Comparison of ENCODE assay signal across 8 cellular contexts in the genomic region with DNA sequence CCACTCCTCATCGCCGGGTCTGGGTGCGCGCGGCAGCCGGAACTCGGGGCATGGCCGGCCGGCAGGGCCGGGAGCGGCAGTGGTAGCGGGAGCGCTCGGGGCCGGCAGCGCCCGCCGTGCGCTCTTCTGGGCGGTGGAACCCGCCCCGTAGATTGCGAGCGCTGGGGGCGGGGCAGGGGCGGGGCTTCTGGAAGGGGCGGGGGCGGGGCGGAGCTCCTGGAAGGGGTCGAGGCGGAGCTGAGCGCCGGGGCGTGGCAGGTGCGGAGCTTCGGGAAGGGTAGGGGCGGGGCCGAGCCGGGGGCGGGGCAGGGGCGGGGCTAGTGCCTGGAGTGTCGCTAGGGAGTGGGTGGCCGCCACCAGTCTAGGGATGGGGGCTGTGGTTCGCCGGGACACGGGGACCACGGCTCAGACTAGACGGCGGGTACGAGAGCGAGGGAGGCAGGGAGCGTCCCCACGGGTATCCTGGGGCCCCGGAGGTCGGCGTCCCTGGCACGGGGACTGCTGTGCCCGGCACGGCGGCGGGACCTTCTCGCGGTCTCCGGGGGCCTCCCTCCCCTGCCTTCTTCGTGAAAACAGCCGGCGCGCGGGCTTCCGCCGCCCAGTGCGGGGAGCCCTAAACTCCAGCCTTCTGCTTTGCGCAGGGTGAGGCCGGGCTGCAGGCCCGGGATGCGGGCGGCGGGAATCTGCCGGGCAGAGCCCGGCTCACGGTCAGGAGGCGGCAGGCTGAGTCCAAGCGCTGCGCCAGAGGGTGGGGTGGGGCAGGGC. TPM values are rescaled to one million over a fixed set of nuclear protein-coding genes. Genes with fewer than 3 reads are reported as not detected.
DNase-seq lines count a peak whose midpoint lies in the region; ATAC-seq and TF ChIP-seq lines count a peak whose summit lies in the region.

A gene (minus strand): TSS at position 128 of the 765 bp plus-strand sequence. CDS start 117 bp downstream, at position 11.

- H3K4me1 ChIP-seq in osteoblast (ENCODE audit: insufficient read depth, low read length) = peaks cover 4% of the 10 kb centered on the region

- H3K4me3 Mint-ChIP-seq in IgD-negative memory B cell = peak within 1 kb of the TSS; percentile 81 to 93 (median 86)

- DNase-seq in DMS79 treated with DMSO at 0.1 percent for 48 hours (lab: John Stamatoyannopoulos, UW) (peak; percentile 39), glomerular visceral epithelial cell (ENCODE audit: extremely low spot score) (peak; percentile 96), osteoblast (ENCODE audit: insufficient read length, low spot score, missing footprints) (peak; percentile 100), superior temporal gyrus (ENCODE audit: extremely low spot score) (peak; percentile 81)
- peak; percentile 89 for DNase-seq in activated naive CD4-positive, alpha-beta T cell treated with anti-CD3 and anti-CD28 coated beads, Interleukin-2, amount 50 U/mL, for 16 hours

- no peak for TF ChIP-seq CTCF in osteoblast (IDR thresholded peaks at IDR 0.05; ENCODE audit: extremely low read depth, low read depth, low read length)

- H3K27me3 Mint-ChIP-seq in IgD-negative memory B cell = peaks cover 32% of the 10 kb centered on the region

- no peaks in the 10 kb centered on the region for H3K9me3 Mint-ChIP-seq in IgD-negative memory B cell

- H3K36me3 ChIP-seq in osteoblast (ENCODE audit: insufficient read depth, low read length) = no peaks in the 10 kb centered on the region

- H3K4me3 ChIP-seq in osteoblast (ENCODE audit: insufficient read depth, low read length) = peak within 1 kb of the TSS; percentile 78

- no peaks in the 10 kb centered on the region for H3K9me3 ChIP-seq in osteoblast (ENCODE audit: low read depth, low read length)

- H3K79me2 ChIP-seq in osteoblast (ENCODE audit: insufficient read depth, low read length) = no peaks in the 10 kb centered on the region

- no peaks in the 10 kb centered on the region for H3K36me3 Mint-ChIP-seq in IgD-negative memory B cell

- H3K4me1 Mint-ChIP-seq in IgD-negative memory B cell = peaks cover 3 to 9% (median 8%) of the 10 kb centered on the region in 3 donors

- H3K27me3 ChIP-seq in osteoblast (ENCODE audit: insufficient read depth, low read length) = peaks cover 26% of the 10 kb centered on the region

- peaks cover 6% of the 10 kb centered on the region for H4K20me1 ChIP-seq in osteoblast (ENCODE audit: insufficient read depth, low read length)

- ATAC-seq in GM21576 (IDR thresholded peaks at IDR 0.05; ENCODE audit: unreplicated experiment) (peak; percentile 80), SK-N-SH treated with all-trans-retinoic acid at 6 μM for 48 hours (peak; percentile 93)

- H2AFZ ChIP-seq in osteoblast (ENCODE audit: low read length) = peak within 1 kb of the TSS; percentile 81

- H3K4me2 ChIP-seq in osteoblast (ENCODE audit: insufficient read depth, low read length) = peak within 1 kb of the TSS; percentile 84

- H3K27ac ChIP-seq in osteoblast (ENCODE audit: low read depth, low read length) = no peak within 1 kb of the TSS

- peak within 1 kb of the TSS in 1 of 3 donors; percentile 91 for H3K27ac Mint-ChIP-seq in IgD-negative memory B cell

TF ChIP-seq in SK-N-SH treated with all-trans-retinoic acid at 6 μM for 48 hours, 23 proteins besides CTCF, POLR2A, EP300 and RAD21:
- TF ChIP-seq, protein P1, sequence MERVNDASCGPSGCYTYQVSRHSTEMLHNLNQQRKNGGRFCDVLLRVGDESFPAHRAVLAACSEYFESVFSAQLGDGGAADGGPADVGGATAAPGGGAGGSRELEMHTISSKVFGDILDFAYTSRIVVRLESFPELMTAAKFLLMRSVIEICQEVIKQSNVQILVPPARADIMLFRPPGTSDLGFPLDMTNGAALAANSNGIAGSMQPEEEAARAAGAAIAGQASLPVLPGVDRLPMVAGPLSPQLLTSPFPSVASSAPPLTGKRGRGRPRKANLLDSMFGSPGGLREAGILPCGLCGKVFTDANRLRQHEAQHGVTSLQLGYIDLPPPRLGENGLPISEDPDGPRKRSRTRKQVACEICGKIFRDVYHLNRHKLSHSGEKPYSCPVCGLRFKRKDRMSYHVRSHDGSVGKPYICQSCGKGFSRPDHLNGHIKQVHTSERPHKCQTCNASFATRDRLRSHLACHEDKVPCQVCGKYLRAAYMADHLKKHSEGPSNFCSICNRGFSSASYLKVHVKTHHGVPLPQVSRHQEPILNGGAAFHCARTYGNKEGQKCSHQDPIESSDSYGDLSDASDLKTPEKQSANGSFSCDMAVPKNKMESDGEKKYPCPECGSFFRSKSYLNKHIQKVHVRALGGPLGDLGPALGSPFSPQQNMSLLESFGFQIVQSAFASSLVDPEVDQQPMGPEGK (CRISPR knock-in tag; IDR thresholded peaks at IDR 0.05; ENCODE audit: borderline replicate concordance) = no peak
- TF ChIP-seq ARNTL (CRISPR knock-in tag; IDR thresholded peaks at IDR 0.05; ENCODE audit: borderline replicate concordance, low read depth) (no peak), ISL1 (CRISPR knock-in tag; IDR thresholded peaks at IDR 0.05) (no peak), BACH2 (CRISPR knock-in tag; IDR thresholded peaks at IDR 0.05; ENCODE audit: borderline replicate concordance) (no peak), TOX (CRISPR knock-in tag; IDR thresholded peaks at IDR 0.05; ENCODE audit: borderline replicate concordance) (no peak), ZNF70 (CRISPR knock-in tag; IDR thresholded peaks at IDR 0.05) (no peak), GLIS3 (CRISPR knock-in tag; IDR thresholded peaks at IDR 0.05) (no peak), RARB (CRISPR knock-in tag; IDR thresholded peaks at IDR 0.05) (no peak), OSR1 (CRISPR knock-in tag; IDR thresholded peaks at IDR 0.05) (no peak), SNAI2 (CRISPR knock-in tag; IDR thresholded peaks at IDR 0.05) (no peak), TCF4 (CRISPR knock-in tag; IDR thresholded peaks at IDR 0.05; ENCODE audit: borderline replicate concordance) (no peak), ZFP30 (CRISPR knock-in tag; IDR thresholded peaks at IDR 0.05) (no peak), PPARA (CRISPR knock-in tag; IDR thresholded peaks at IDR 0.05; ENCODE audit: borderline replicate concordance) (no peak)
- TF ChIP-seq, protein P2, sequence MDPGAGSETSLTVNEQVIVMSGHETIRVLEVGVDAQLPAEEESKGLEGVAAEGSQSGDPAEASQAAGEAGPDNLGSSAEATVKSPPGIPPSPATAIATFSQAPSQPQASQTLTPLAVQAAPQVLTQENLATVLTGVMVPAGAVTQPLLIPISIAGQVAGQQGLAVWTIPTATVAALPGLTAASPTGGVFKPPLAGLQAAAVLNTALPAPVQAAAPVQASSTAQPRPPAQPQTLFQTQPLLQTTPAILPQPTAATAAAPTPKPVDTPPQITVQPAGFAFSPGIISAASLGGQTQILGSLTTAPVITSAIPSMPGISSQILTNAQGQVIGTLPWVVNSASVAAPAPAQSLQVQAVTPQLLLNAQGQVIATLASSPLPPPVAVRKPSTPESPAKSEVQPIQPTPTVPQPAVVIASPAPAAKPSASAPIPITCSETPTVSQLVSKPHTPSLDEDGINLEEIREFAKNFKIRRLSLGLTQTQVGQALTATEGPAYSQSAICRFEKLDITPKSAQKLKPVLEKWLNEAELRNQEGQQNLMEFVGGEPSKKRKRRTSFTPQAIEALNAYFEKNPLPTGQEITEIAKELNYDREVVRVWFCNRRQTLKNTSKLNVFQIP (CRISPR knock-in tag; IDR thresholded peaks at IDR 0.05; ENCODE audit: borderline replicate concordance, low read depth) = no peak
- TF ChIP-seq, protein P3, sequence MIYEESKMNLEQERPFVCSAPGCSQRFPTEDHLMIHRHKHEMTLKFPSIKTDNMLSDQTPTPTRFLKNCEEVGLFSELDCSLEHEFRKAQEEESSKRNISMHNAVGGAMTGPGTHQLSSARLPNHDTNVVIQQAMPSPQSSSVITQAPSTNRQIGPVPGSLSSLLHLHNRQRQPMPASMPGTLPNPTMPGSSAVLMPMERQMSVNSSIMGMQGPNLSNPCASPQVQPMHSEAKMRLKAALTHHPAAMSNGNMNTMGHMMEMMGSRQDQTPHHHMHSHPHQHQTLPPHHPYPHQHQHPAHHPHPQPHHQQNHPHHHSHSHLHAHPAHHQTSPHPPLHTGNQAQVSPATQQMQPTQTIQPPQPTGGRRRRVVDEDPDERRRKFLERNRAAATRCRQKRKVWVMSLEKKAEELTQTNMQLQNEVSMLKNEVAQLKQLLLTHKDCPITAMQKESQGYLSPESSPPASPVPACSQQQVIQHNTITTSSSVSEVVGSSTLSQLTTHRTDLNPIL (CRISPR knock-in tag; IDR thresholded peaks at IDR 0.05; ENCODE audit: low read depth) = no peak
- TF ChIP-seq, protein P4, sequence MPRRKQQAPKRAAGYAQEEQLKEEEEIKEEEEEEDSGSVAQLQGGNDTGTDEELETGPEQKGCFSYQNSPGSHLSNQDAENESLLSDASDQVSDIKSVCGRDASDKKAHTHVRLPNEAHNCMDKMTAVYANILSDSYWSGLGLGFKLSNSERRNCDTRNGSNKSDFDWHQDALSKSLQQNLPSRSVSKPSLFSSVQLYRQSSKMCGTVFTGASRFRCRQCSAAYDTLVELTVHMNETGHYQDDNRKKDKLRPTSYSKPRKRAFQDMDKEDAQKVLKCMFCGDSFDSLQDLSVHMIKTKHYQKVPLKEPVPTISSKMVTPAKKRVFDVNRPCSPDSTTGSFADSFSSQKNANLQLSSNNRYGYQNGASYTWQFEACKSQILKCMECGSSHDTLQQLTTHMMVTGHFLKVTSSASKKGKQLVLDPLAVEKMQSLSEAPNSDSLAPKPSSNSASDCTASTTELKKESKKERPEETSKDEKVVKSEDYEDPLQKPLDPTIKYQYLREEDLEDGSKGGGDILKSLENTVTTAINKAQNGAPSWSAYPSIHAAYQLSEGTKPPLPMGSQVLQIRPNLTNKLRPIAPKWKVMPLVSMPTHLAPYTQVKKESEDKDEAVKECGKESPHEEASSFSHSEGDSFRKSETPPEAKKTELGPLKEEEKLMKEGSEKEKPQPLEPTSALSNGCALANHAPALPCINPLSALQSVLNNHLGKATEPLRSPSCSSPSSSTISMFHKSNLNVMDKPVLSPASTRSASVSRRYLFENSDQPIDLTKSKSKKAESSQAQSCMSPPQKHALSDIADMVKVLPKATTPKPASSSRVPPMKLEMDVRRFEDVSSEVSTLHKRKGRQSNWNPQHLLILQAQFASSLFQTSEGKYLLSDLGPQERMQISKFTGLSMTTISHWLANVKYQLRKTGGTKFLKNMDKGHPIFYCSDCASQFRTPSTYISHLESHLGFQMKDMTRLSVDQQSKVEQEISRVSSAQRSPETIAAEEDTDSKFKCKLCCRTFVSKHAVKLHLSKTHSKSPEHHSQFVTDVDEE (CRISPR knock-in tag; IDR thresholded peaks at IDR 0.05) = no peak

RNA-seq across cellular contexts. Expression of the gene that starts here (rescaled TPM):
- polyA plus RNA-seq in IgD-negative memory B cell = 4.0 TPM
- total RNA-seq in osteoblast = 12.7 and 14.5 TPM in 2 replicates

Comparison
In these comparisons a context has a peak if more than half of its experiments do, and no peak if none do; other contexts are left out.
1. DNase-seq: peak in every context shown above with its lines; median percentile 100 in osteoblast; 96 in glomerular visceral epithelial cell; 89 in activated naive CD4-positive, alpha-beta T cell treated with anti-CD3 and anti-CD28 coated beads, Interleukin-2, amount 50 U/mL, for 16 hours; 81 in superior temporal gyrus; 39 in DMS79 treated with DMSO at 0.1 percent for 48 hours.